1 cellular context compared by ENCODE assay signal in the genomic region with DNA sequence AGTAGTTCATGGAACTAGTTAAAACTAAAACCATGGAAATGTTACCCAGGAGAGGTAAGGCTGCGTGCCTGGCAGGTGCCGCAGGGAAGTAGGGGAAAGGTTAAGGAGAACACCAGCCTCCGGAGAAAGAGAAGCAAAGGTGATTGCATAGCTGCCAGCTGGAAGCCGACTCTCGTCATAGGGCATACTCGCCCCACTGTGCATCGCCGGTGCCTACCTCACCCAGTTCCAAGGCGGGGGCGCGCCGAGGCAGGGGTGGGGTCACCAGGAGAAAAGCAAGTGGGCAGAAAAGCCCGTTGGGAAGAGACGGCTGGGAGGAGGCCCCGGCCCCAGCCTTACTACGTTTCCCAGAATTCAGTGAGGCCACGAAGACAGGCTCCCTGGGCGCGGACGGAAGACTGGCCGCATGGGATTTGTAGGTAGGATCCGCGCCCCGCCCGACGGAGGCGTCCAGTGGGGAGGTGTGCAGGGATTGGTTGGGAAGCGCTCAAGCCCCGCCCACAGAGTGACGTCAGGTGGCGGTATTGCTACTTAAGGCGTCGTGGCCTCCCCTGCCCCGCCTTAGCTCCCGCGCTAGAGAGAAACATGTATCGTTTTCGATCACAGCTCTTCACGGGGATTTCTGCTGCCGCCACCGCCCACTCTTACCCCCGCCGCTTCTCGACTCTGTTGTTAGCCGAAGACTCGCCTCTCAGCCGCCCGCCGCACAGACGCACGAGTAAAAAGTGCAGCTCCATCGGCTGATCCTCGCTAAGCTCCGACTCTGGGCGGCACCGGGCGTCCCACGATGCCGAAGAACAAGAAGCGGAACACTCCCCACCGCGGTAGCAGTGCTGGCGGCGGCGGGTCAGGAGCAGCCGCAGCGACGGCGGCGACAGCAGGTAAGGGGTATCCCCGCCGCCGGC.
TF ChIP-seq lines count a peak whose summit lies in the region.

A gene with protein sequence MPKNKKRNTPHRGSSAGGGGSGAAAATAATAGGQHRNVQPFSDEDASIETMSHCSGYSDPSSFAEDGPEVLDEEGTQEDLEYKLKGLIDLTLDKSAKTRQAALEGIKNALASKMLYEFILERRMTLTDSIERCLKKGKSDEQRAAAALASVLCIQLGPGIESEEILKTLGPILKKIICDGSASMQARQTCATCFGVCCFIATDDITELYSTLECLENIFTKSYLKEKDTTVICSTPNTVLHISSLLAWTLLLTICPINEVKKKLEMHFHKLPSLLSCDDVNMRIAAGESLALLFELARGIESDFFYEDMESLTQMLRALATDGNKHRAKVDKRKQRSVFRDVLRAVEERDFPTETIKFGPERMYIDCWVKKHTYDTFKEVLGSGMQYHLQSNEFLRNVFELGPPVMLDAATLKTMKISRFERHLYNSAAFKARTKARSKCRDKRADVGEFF (plus strand): TSS at position 559 of the 905 bp plus-strand sequence. CDS start 229 bp downstream, at position 788.

TF ChIP-seq in HepG2, 621 proteins besides CTCF, POLR2A, EP300 and RAD21 (continued from another document and continues in another):
- TF ChIP-seq, protein P1, sequence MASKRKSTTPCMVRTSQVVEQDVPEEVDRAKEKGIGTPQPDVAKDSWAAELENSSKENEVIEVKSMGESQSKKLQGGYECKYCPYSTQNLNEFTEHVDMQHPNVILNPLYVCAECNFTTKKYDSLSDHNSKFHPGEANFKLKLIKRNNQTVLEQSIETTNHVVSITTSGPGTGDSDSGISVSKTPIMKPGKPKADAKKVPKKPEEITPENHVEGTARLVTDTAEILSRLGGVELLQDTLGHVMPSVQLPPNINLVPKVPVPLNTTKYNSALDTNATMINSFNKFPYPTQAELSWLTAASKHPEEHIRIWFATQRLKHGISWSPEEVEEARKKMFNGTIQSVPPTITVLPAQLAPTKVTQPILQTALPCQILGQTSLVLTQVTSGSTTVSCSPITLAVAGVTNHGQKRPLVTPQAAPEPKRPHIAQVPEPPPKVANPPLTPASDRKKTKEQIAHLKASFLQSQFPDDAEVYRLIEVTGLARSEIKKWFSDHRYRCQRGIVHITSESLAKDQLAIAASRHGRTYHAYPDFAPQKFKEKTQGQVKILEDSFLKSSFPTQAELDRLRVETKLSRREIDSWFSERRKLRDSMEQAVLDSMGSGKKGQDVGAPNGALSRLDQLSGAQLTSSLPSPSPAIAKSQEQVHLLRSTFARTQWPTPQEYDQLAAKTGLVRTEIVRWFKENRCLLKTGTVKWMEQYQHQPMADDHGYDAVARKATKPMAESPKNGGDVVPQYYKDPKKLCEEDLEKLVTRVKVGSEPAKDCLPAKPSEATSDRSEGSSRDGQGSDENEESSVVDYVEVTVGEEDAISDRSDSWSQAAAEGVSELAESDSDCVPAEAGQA (IDR thresholded peaks at IDR 0.05; ENCODE audit: low read depth), result no peak
- TF ChIP-seq, protein P1 (CRISPR knock-in tag; IDR thresholded peaks at IDR 0.05; ENCODE audit: borderline replicate concordance), result no peak
- TF ChIP-seq, protein P2, sequence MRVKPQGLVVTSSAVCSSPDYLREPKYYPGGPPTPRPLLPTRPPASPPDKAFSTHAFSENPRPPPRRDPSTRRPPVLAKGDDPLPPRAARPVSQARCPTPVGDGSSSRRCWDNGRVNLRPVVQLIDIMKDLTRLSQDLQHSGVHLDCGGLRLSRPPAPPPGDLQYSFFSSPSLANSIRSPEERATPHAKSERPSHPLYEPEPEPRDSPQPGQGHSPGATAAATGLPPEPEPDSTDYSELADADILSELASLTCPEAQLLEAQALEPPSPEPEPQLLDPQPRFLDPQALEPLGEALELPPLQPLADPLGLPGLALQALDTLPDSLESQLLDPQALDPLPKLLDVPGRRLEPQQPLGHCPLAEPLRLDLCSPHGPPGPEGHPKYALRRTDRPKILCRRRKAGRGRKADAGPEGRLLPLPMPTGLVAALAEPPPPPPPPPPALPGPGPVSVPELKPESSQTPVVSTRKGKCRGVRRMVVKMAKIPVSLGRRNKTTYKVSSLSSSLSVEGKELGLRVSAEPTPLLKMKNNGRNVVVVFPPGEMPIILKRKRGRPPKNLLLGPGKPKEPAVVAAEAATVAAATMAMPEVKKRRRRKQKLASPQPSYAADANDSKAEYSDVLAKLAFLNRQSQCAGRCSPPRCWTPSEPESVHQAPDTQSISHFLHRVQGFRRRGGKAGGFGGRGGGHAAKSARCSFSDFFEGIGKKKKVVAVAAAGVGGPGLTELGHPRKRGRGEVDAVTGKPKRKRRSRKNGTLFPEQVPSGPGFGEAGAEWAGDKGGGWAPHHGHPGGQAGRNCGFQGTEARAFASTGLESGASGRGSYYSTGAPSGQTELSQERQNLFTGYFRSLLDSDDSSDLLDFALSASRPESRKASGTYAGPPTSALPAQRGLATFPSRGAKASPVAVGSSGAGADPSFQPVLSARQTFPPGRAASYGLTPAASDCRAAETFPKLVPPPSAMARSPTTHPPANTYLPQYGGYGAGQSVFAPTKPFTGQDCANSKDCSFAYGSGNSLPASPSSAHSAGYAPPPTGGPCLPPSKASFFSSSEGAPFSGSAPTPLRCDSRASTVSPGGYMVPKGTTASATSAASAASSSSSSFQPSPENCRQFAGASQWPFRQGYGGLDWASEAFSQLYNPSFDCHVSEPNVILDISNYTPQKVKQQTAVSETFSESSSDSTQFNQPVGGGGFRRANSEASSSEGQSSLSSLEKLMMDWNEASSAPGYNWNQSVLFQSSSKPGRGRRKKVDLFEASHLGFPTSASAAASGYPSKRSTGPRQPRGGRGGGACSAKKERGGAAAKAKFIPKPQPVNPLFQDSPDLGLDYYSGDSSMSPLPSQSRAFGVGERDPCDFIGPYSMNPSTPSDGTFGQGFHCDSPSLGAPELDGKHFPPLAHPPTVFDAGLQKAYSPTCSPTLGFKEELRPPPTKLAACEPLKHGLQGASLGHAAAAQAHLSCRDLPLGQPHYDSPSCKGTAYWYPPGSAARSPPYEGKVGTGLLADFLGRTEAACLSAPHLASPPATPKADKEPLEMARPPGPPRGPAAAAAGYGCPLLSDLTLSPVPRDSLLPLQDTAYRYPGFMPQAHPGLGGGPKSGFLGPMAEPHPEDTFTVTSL (CRISPR knock-in tag; IDR thresholded peaks at IDR 0.05; ENCODE audit: borderline replicate concordance), result no peak
- peak; percentile 18; the same call in 1 of the 2 replicates for TF ChIP-seq GABPA (IDR thresholded peaks at IDR 0.05; ENCODE audit: low read depth, low read length)
- TF ChIP-seq GABPA (CRISPR knock-in tag; IDR thresholded peaks at IDR 0.05; ENCODE audit: low read depth), result peak; percentile 72
- TF ChIP-seq, protein P3, sequence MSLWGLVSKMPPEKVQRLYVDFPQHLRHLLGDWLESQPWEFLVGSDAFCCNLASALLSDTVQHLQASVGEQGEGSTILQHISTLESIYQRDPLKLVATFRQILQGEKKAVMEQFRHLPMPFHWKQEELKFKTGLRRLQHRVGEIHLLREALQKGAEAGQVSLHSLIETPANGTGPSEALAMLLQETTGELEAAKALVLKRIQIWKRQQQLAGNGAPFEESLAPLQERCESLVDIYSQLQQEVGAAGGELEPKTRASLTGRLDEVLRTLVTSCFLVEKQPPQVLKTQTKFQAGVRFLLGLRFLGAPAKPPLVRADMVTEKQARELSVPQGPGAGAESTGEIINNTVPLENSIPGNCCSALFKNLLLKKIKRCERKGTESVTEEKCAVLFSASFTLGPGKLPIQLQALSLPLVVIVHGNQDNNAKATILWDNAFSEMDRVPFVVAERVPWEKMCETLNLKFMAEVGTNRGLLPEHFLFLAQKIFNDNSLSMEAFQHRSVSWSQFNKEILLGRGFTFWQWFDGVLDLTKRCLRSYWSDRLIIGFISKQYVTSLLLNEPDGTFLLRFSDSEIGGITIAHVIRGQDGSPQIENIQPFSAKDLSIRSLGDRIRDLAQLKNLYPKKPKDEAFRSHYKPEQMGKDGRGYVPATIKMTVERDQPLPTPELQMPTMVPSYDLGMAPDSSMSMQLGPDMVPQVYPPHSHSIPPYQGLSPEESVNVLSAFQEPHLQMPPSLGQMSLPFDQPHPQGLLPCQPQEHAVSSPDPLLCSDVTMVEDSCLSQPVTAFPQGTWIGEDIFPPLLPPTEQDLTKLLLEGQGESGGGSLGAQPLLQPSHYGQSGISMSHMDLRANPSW (CRISPR knock-in tag; IDR thresholded peaks at IDR 0.05; ENCODE audit: borderline replicate concordance), result 0 out of 2 replicates have a peak, but pooled peaks have one; percentile 56
- peak; percentile 38; the same call in 1 of the 2 replicates for TF ChIP-seq ZSCAN9 (CRISPR knock-in tag; IDR thresholded peaks at IDR 0.05; ENCODE audit: borderline replicate concordance)
- TF ChIP-seq ZNF670 (CRISPR knock-in tag; IDR thresholded peaks at IDR 0.05; ENCODE audit: borderline replicate concordance), result peak; percentile 9; the same call in 1 of the 2 replicates
- TF ChIP-seq SALL1 (CRISPR knock-in tag; IDR thresholded peaks at IDR 0.05), result peak; percentile 45
- TF ChIP-seq, protein P4, sequence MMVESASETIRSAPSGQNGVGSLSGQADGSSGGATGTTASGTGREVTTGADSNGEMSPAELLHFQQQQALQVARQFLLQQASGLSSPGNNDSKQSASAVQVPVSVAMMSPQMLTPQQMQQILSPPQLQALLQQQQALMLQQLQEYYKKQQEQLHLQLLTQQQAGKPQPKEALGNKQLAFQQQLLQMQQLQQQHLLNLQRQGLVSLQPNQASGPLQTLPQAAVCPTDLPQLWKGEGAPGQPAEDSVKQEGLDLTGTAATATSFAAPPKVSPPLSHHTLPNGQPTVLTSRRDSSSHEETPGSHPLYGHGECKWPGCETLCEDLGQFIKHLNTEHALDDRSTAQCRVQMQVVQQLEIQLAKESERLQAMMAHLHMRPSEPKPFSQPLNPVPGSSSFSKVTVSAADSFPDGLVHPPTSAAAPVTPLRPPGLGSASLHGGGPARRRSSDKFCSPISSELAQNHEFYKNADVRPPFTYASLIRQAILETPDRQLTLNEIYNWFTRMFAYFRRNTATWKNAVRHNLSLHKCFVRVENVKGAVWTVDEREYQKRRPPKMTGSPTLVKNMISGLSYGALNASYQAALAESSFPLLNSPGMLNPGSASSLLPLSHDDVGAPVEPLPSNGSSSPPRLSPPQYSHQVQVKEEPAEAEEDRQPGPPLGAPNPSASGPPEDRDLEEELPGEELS (CRISPR knock-in tag; IDR thresholded peaks at IDR 0.05), result no peak
- TF ChIP-seq, protein P5, sequence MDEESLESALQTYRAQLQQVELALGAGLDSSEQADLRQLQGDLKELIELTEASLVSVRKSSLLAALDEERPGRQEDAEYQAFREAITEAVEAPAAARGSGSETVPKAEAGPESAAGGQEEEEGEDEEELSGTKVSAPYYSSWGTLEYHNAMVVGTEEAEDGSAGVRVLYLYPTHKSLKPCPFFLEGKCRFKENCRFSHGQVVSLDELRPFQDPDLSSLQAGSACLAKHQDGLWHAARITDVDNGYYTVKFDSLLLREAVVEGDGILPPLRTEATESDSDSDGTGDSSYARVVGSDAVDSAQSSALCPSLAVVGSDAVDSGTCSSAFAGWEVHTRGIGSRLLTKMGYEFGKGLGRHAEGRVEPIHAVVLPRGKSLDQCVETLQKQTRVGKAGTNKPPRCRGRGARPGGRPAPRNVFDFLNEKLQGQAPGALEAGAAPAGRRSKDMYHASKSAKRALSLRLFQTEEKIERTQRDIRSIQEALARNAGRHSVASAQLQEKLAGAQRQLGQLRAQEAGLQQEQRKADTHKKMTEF (CRISPR knock-in tag; IDR thresholded peaks at IDR 0.05), result no peak; the same call in 1 of the 2 replicates
- peak; percentile 62; the same call in 1 of the 2 replicates for TF ChIP-seq ZNF44 (CRISPR knock-in tag; IDR thresholded peaks at IDR 0.05)
- TF ChIP-seq NCOA2 (CRISPR knock-in tag; IDR thresholded peaks at IDR 0.05), result no peak; the same call in 1 of the 2 replicates
- TF ChIP-seq RFX5 (IDR thresholded peaks at IDR 0.05; ENCODE audit: low read depth, low read length), result peak; percentile 70
- no peak for TF ChIP-seq ZNF17 (CRISPR knock-in tag; IDR thresholded peaks at IDR 0.05)
- TF ChIP-seq, protein P6, sequence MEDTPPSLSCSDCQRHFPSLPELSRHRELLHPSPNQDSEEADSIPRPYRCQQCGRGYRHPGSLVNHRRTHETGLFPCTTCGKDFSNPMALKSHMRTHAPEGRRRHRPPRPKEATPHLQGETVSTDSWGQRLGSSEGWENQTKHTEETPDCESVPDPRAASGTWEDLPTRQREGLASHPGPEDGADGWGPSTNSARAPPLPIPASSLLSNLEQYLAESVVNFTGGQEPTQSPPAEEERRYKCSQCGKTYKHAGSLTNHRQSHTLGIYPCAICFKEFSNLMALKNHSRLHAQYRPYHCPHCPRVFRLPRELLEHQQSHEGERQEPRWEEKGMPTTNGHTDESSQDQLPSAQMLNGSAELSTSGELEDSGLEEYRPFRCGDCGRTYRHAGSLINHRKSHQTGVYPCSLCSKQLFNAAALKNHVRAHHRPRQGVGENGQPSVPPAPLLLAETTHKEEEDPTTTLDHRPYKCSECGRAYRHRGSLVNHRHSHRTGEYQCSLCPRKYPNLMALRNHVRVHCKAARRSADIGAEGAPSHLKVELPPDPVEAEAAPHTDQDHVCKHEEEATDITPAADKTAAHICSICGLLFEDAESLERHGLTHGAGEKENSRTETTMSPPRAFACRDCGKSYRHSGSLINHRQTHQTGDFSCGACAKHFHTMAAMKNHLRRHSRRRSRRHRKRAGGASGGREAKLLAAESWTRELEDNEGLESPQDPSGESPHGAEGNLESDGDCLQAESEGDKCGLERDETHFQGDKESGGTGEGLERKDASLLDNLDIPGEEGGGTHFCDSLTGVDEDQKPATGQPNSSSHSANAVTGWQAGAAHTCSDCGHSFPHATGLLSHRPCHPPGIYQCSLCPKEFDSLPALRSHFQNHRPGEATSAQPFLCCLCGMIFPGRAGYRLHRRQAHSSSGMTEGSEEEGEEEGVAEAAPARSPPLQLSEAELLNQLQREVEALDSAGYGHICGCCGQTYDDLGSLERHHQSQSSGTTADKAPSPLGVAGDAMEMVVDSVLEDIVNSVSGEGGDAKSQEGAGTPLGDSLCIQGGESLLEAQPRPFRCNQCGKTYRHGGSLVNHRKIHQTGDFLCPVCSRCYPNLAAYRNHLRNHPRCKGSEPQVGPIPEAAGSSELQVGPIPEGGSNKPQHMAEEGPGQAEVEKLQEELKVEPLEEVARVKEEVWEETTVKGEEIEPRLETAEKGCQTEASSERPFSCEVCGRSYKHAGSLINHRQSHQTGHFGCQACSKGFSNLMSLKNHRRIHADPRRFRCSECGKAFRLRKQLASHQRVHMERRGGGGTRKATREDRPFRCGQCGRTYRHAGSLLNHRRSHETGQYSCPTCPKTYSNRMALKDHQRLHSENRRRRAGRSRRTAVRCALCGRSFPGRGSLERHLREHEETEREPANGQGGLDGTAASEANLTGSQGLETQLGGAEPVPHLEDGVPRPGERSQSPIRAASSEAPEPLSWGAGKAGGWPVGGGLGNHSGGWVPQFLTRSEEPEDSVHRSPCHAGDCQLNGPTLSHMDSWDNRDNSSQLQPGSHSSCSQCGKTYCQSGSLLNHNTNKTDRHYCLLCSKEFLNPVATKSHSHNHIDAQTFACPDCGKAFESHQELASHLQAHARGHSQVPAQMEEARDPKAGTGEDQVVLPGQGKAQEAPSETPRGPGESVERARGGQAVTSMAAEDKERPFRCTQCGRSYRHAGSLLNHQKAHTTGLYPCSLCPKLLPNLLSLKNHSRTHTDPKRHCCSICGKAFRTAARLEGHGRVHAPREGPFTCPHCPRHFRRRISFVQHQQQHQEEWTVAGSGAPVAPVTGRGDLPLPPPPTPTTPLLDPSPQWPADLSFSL (CRISPR knock-in tag; IDR thresholded peaks at IDR 0.05), result no peak
